In the genomic region with DNA sequence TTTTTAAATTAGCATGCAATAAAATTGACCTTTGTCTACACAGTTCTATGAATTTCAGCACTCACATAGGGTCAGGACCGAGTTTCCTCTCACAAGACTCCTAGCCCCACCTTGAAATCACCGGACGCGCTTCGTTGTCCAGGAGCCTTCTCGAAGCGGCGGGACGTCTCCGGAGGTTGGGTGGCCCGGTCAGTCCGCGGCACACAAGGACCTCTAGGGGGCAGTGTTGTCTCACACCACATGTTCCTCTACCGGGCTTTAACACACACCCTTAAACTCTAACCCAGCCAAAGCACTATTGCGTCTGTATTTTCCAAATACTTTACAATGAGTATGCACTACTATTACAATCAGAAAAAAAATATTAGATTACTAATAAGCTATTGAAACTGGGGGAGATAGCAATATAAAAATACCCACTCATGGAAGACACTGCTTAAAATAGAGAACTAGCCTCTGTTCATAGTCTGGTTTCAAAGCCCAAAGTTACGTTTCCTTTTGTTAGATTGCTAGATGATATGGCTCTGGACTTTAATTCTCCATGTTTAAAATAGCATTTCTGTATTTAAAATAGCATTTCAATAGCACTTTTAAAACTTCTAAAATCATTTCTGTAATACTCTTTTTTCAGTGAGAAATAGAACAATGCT, we compare ENCODE assay signal across 8 cellular contexts. TPM values are rescaled to one million over a fixed set of nuclear protein-coding genes. Genes with fewer than 3 reads are reported as not detected.
A peak's percentile ranks its signal among the peaks of the same experiment; 100 is the strongest.
DNase-seq lines count a peak whose midpoint lies in the region; ATAC-seq and TF ChIP-seq lines count a peak whose summit lies in the region.
"Not testable (repeated sequence)": the region's sequence is repeated elsewhere in the genome, so short reads cannot be mapped to it uniquely, and the experiment has no call there.

No MANE protein-coding gene starts in this region.

- not testable (repeated sequence) for H3K9me3 ChIP-seq in heart left ventricle

- TF ChIP-seq POLR2A in heart left ventricle (IDR thresholded peaks at IDR 0.05): not testable (repeated sequence)

- 5 to 50% (median 25%) methylated on average over 1 to 13 of the region's 16 CpGs for WGBS in heart left ventricle, 4 donors

- not testable (repeated sequence) for DNase-seq in GM13976 (ENCODE audit: low spot score)
- DNase-seq in activated CD4-positive, alpha-beta T cell treated with anti-CD3 and anti-CD28 coated beads for 1 hour: peak; percentile 9
- DNase-seq in activated naive CD4-positive, alpha-beta T cell treated with Interleukin-2 at 50 U/mL for 16 hours: peak; percentile 26
- DNase-seq in heart left ventricle (peak; percentile 39 to 64 (median 58)), posterior vena cava (ENCODE audit: low spot score) (peak; percentile 87)
- DNase-seq in stimulated activated naive CD8-positive, alpha-beta T cell treated with anti-CD3 and anti-CD28 coated beads, Interleukin-15, Interleukin-2, amounts not matched to agents 100 U/mL and 50 U/mL, for 24 hours: peak; percentile 41

- not testable (repeated sequence) for H3K27me3 ChIP-seq in heart left ventricle

- H3K36me3 ChIP-seq in heart left ventricle: not testable (repeated sequence)

- H3K4me3 ChIP-seq in heart left ventricle: not testable (repeated sequence)

- ATAC-seq in GM21619 (IDR thresholded peaks at IDR 0.05; ENCODE audit: unreplicated experiment) (peak; percentile 96), HG03139 (IDR thresholded peaks at IDR 0.05; ENCODE audit: unreplicated experiment) (peak; percentile 84), heart left ventricle (peak; percentile 93 to 99 (median 98))
- peak; percentile 99 for ATAC-seq in stimulated activated naive CD8-positive, alpha-beta T cell treated with anti-CD3 and anti-CD28 coated beads, Interleukin-15, Interleukin-2, amounts not matched to agents 100 U/mL and 50 U/mL, for 24 hours

- in situ Hi-C loops in GM13976 (cut with MboI; ENCODE audit: low sequenced_read_pairs, unreplicated experiment): not testable (repeated sequence)

- H3K27ac ChIP-seq in heart left ventricle: not testable (repeated sequence)

- peak; percentile 44 for TF ChIP-seq CTCF in GM13976 (IDR thresholded peaks at IDR 0.05; ENCODE audit: borderline replicate concordance, control extremely low read depth, extremely low read depth, insufficient read depth, missing control alignments)
- peak in 11 of 12 donors; percentile 2 to 46 (median 32) for TF ChIP-seq CTCF in heart left ventricle (IDR thresholded peaks at IDR 0.05)

- intact Hi-C loops in heart left ventricle (cut with DNase I); posterior vena cava (cut with DNase I): not testable (repeated sequence)

- not testable (repeated sequence) for H3K4me1 ChIP-seq in heart left ventricle

RNA-seq across cellular contexts. Expression of a gene that starts 56.0 kb away (rescaled TPM):
- total RNA-seq in heart left ventricle: 1 to 10 TPM; 2.4 to 7.7 (median 5.2) TPM
- polyA plus RNA-seq in heart left ventricle: 10 to 100 TPM in 1 of 2 donors, 1 to 10 TPM in 1; 1.6 to 11.3 TPM
- 1 to 10 TPM; 2.1 to 4.6 TPM for total RNA-seq in posterior vena cava
